In genomic region chr4:32544846-32545245, GRCh38 we compare ENCODE assay signal across 6 cellular contexts.
"Had no signal": no experiment of that assay in that cellular context is flagged by ENCODE, and none has a peak within 500 bp of the region (broad histone marks: within the 10 kb centered on the region; RNA-seq: fewer than 3 reads in every experiment).

No MANE protein-coding gene starts in this region.

- FAIRE-seq: HTR-8/SVneo had no signal

- H3K27ac ChIP-seq: KMS-11 had no signal

- H3K4me2 ChIP-seq: KMS-11 had no signal

- DNase-seq: GOT3, H7, HCEC 1CT, KBM-7 had no signal

- H3K9ac ChIP-seq: KMS-11 had no signal
